Comparison of ENCODE assay signal across 16 cellular contexts in the genomic region with DNA sequence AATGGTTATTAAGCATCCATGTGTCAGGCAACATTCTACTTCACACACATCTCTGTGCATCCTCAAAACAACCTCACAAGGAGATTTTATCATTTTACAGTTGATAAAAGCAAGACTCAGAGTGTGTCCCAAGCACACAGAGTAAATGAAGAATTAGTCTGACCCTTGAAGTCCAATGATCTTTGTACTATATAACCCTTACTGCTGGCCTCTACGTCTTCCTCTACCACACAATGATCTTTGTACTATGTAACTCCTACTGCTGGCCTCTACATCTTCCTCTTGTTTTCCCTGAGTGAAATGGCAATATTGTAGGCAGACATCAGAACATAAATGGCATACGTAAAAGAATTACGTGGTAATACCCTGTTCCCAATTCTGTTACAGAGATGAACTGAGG. TPM values are rescaled to one million over a fixed set of nuclear protein-coding genes. Genes with fewer than 3 reads are reported as not detected.
A peak's percentile ranks its signal among the peaks of the same experiment; 100 is the strongest.
DNase-seq lines count a peak whose midpoint lies in the region; ATAC-seq and TF ChIP-seq lines count a peak whose summit lies in the region.
"Had no signal": no experiment of that assay in that cellular context is flagged by ENCODE, and none has a peak within 500 bp of the region (broad histone marks: within the 10 kb centered on the region; RNA-seq: fewer than 3 reads in every experiment).

No MANE protein-coding gene starts in this region.

- WGBS in hepatocyte (ENCODE audit: low lambda C conversion rate, missing lambda C conversion rate) = 90% methylated on average over 3 of the region's 3 CpGs

- H3K36me3 Mint-ChIP-seq in T-helper 2 cell treated with Interferon-gamma antibody and Interleukin-4, amounts not matched to agents 5 μg/mL and 100 μg/mL, for 36 hours (ENCODE audit: low read depth) = peaks cover 51% of the 10 kb centered on the region
- H3K36me3 Mint-ChIP-seq in natural killer cell treated with Interleukin-12 subunit alpha and Interleukin-12 subunit beta and Interleukin-15 and Interleukin-18, amount 100 ng/mL, for 72 hours = peaks cover 23% of the 10 kb centered on the region
- H3K36me3 Mint-ChIP-seq in natural killer cell = peaks cover 21% of the 10 kb centered on the region

- H3K9me3 ChIP-seq in hepatocyte (ENCODE audit: low read depth) = no peaks in the 10 kb centered on the region
- H3K9me3 ChIP-seq in right atrium auricular region = no peaks in the 10 kb centered on the region
- H3K9me3 ChIP-seq: Caco-2 had no signal

- no peaks in the 10 kb centered on the region for H3K27me3 Mint-ChIP-seq in T-helper 2 cell treated with Interferon-gamma antibody and Interleukin-4, amounts not matched to agents 5 μg/mL and 100 μg/mL, for 36 hours (ENCODE audit: low read depth)
- no peaks in the 10 kb centered on the region for H3K27me3 Mint-ChIP-seq in natural killer cell treated with Interleukin-12 subunit alpha and Interleukin-12 subunit beta and Interleukin-15 and Interleukin-18, amount 100 ng/mL, for 72 hours
- no peaks in the 10 kb centered on the region for H3K27me3 Mint-ChIP-seq in natural killer cell (ENCODE audit: low read depth in 2 of 2)
- H3K27me3 Mint-ChIP-seq: CD8-positive, alpha-beta memory T cell had no signal

- H3K4me3 Mint-ChIP-seq in T-helper 2 cell treated with Interferon-gamma antibody and Interleukin-4, amounts not matched to agents 5 μg/mL and 100 μg/mL, for 36 hours = no peak overlapping the region
- H3K4me3 Mint-ChIP-seq in natural killer cell treated with Interleukin-12 subunit alpha and Interleukin-12 subunit beta and Interleukin-15 and Interleukin-18, amount 100 ng/mL, for 72 hours = peak overlapping the region; percentile 40
- no peak overlapping the region for H3K4me3 Mint-ChIP-seq in natural killer cell
- H3K4me3 Mint-ChIP-seq: CD8-positive, alpha-beta memory T cell had no signal

- H3K4me3 ChIP-seq in hepatocyte (no peak overlapping the region), right atrium auricular region (no peak overlapping the region)
- H3K4me3 ChIP-seq: BLaER1 had no signal

- no peak for DNase-seq in T-helper 2 cell treated with Interferon-gamma antibody and Interleukin-4, amounts not matched to agents 5 μg/mL and 100 μg/mL, for 36 hours (ENCODE audit: low spot score)
- DNase-seq in T-helper 2 cell = no peak
- DNase-seq in natural killer cell treated with Interleukin-12 subunit alpha and Interleukin-12 subunit beta and Interleukin-15 and Interleukin-18, amount 100 ng/mL, for 72 hours (ENCODE audit: low spot score) = no peak
- no peak for DNase-seq in natural killer cell
- no peak for DNase-seq in hepatocyte (ENCODE audit: low spot score)
- no peak for DNase-seq in NCI-H1694 (lab: John Stamatoyannopoulos, UW)
- no peak for DNase-seq in right atrium auricular region (ENCODE audit: low spot score)
- DNase-seq: AML-193; Caco-2; CD8-positive, alpha-beta memory T cell; DMS53; GF-D8; HCEC 1CT had no signal

- no peaks in the 10 kb centered on the region for H4K20me1 ChIP-seq in hepatocyte (ENCODE audit: insufficient read depth, poor library complexity, severe bottlenecking)

- H3K4me2 ChIP-seq in hepatocyte = peak overlapping the region; percentile 21
- H3K4me2 ChIP-seq: BLaER1 had no signal

- H3K9me3 Mint-ChIP-seq in T-helper 2 cell treated with Interferon-gamma antibody and Interleukin-4, amounts not matched to agents 5 μg/mL and 100 μg/mL, for 36 hours = no peaks in the 10 kb centered on the region
- H3K9me3 Mint-ChIP-seq in natural killer cell treated with Interleukin-12 subunit alpha and Interleukin-12 subunit beta and Interleukin-15 and Interleukin-18, amount 100 ng/mL, for 72 hours = no peaks in the 10 kb centered on the region
- no peaks in the 10 kb centered on the region for H3K9me3 Mint-ChIP-seq in natural killer cell
- H3K9me3 Mint-ChIP-seq: CD8-positive, alpha-beta memory T cell had no signal

- H3K27ac Mint-ChIP-seq in T-helper 2 cell treated with Interferon-gamma antibody and Interleukin-4, amounts not matched to agents 5 μg/mL and 100 μg/mL, for 36 hours = peak overlapping the region; percentile 46
- H3K27ac Mint-ChIP-seq in natural killer cell treated with Interleukin-12 subunit alpha and Interleukin-12 subunit beta and Interleukin-15 and Interleukin-18, amount 100 ng/mL, for 72 hours = peak overlapping the region in 1 of 2 donors; percentile 52
- no peak overlapping the region for H3K27ac Mint-ChIP-seq in natural killer cell

- H2AFZ ChIP-seq in hepatocyte = no peak overlapping the region

- H3K27ac ChIP-seq in hepatocyte (peak overlapping the region; percentile 52), right atrium auricular region (no peak overlapping the region)
- H3K27ac ChIP-seq: 22Rv1, BLaER1 had no signal

- no peaks in the 10 kb centered on the region for H3K9me2 ChIP-seq in hepatocyte (replicated peaks; ENCODE audit: insufficient read depth)

- H3K4me1 Mint-ChIP-seq in T-helper 2 cell treated with Interferon-gamma antibody and Interleukin-4, amounts not matched to agents 5 μg/mL and 100 μg/mL, for 36 hours (ENCODE audit: low read depth) = peaks cover 17% of the 10 kb centered on the region
- H3K4me1 Mint-ChIP-seq in natural killer cell treated with Interleukin-12 subunit alpha and Interleukin-12 subunit beta and Interleukin-15 and Interleukin-18, amount 100 ng/mL, for 72 hours (ENCODE audit: low read depth in 2 of 2) = peaks cover 25 to 35% of the 10 kb centered on the region in 2 donors
- H3K4me1 Mint-ChIP-seq in natural killer cell = peaks cover 30% of the 10 kb centered on the region in 2 donors

- TF ChIP-seq CTCF in natural killer cell (IDR thresholded peaks at IDR 0.05) (no peak), hepatocyte (IDR thresholded peaks at IDR 0.05; ENCODE audit: poor library complexity) (no peak), right atrium auricular region (IDR thresholded peaks at IDR 0.05) (no peak)

- H3K36me3 ChIP-seq in hepatocyte (replicated peaks; ENCODE audit: insufficient read depth, low read depth) (no peaks in the 10 kb centered on the region), right atrium auricular region (peaks cover 39% of the 10 kb centered on the region)

- peaks cover 17% of the 10 kb centered on the region for H3K79me2 ChIP-seq in hepatocyte

- no peaks in the 10 kb centered on the region for H3K4me1 ChIP-seq in hepatocyte (ENCODE audit: insufficient read depth)
- H3K4me1 ChIP-seq in right atrium auricular region = no peaks in the 10 kb centered on the region
- H3K4me1 ChIP-seq: BLaER1 had no signal

- intact Hi-C loops in natural killer cell (cut with micrococcal nuclease) = no loop called here

- ATAC-seq in natural killer cell treated with Interleukin-12 subunit alpha and Interleukin-12 subunit beta and Interleukin-15 and Interleukin-18, amount 100 ng/mL, for 72 hours = no peak
- ATAC-seq in natural killer cell (no peak), GM18517 (IDR thresholded peaks at IDR 0.05; ENCODE audit: unreplicated experiment) (no peak)

- H3K27me3 ChIP-seq in hepatocyte (no peaks in the 10 kb centered on the region), right atrium auricular region (no peaks in the 10 kb centered on the region)
- H3K27me3 ChIP-seq: BLaER1 had no signal

RNA-seq across cellular contexts. Expression of a gene that starts 55.3 kb away (rescaled TPM):
- total RNA-seq in natural killer cell treated with Interleukin-12 subunit alpha and Interleukin-12 subunit beta and Interleukin-15 and Interleukin-18, amount 100 ng/mL, for 72 hours = 10 to 100 TPM; 38.9 to 53.8 TPM
- total RNA-seq in natural killer cell (10 to 100 TPM; 46.5 to 50.2 (median 47.4) TPM), hepatocyte (36.3 and 36.4 TPM in 2 replicates), right atrium auricular region (10 to 100 TPM; 21.6 to 24.4 TPM)
- polyA plus RNA-seq in hepatocyte = 9.7 and 10.8 TPM in 2 replicates
